In genomic region chrX:123803331-123803983, GRCh38 we compare ENCODE assay signal across 8 cellular contexts. TPM values are rescaled to one million over a fixed set of nuclear protein-coding genes. Genes with fewer than 3 reads are reported as not detected.
DNase-seq lines count a peak whose midpoint lies in the region; ATAC-seq and TF ChIP-seq lines count a peak whose summit lies in the region.

No MANE protein-coding gene starts in this region.

- peak overlapping the region in 8 of 10 donors; percentile 20 to 80 (median 54) for H3K4me3 Mint-ChIP-seq in naive thymus-derived CD8-positive, alpha-beta T cell
- H3K4me3 Mint-ChIP-seq in nephron progenitor cell, result no peak overlapping the region

- DNase-seq in DMS79 treated with DMSO at 0.1 percent for 48 hours (lab: John Stamatoyannopoulos, UW), result peak; percentile 85
- peak; percentile 92 for DNase-seq in LHCN-M2 (ENCODE audit: low read depth)
- peak; percentile 55 for DNase-seq in RWPE1 (ENCODE audit: low spot score)
- DNase-seq in dermis blood vessel endothelial cell, result peak; percentile 93
- DNase-seq in naive thymus-derived CD8-positive, alpha-beta T cell, result peak in 9 of 10 donors; percentile 2 to 68 (median 48)
- no peak for DNase-seq in nephron progenitor cell

- TF ChIP-seq CTCF in RWPE1 (conservative IDR thresholded peaks at IDR 0.05; ENCODE audit: low read depth) (no peak), nephron progenitor cell (IDR thresholded peaks at IDR 0.05) (no peak)

- H3K9me3 Mint-ChIP-seq in naive thymus-derived CD8-positive, alpha-beta T cell, result no peaks in the 10 kb centered on the region
- peaks cover 42% of the 10 kb centered on the region for H3K9me3 Mint-ChIP-seq in nephron progenitor cell

- ATAC-seq in GM21390 (IDR thresholded peaks at IDR 0.05; ENCODE audit: unreplicated experiment) (peak; percentile 62), HG03457 (IDR thresholded peaks at IDR 0.05; ENCODE audit: unreplicated experiment) (no peak)
- ATAC-seq in naive thymus-derived CD8-positive, alpha-beta T cell, result peak; percentile 97

- H3K27me3 Mint-ChIP-seq in naive thymus-derived CD8-positive, alpha-beta T cell, result no peaks in the 10 kb centered on the region
- peaks cover 8% of the 10 kb centered on the region for H3K27me3 Mint-ChIP-seq in nephron progenitor cell (ENCODE audit: low read depth, poor library complexity)

- POLR2A ChIA-PET in RWPE1 (lab: Yijun Ruan, JAX; ENCODE audit: low non-redundant PET), result no interaction called here
- POLR2A ChIA-PET in naive thymus-derived CD8-positive, alpha-beta T cell (lab: Charles Lee), result no interaction called here

- H3K4me1 Mint-ChIP-seq in naive thymus-derived CD8-positive, alpha-beta T cell, result peaks cover 5 to 10% (median 9%) of the 10 kb centered on the region in 4 donors
- H3K4me1 Mint-ChIP-seq in nephron progenitor cell, result peaks cover 24% of the 10 kb centered on the region

- H3K36me3 Mint-ChIP-seq in naive thymus-derived CD8-positive, alpha-beta T cell, result no peaks in the 10 kb centered on the region
- no peaks in the 10 kb centered on the region for H3K36me3 Mint-ChIP-seq in nephron progenitor cell (ENCODE audit: low read depth)

- H3K27ac ChIP-seq in RWPE1, result no peak overlapping the region

- CTCF ChIA-PET in RWPE1 (lab: Yijun Ruan, JAX), result no interaction called here

- H3K27ac Mint-ChIP-seq in naive thymus-derived CD8-positive, alpha-beta T cell, result peak overlapping the region; percentile 59 to 97 (median 93)
- no peak overlapping the region for H3K27ac Mint-ChIP-seq in nephron progenitor cell

RNA-seq across cellular contexts. Expression of gene XIAP, which starts 56.4 kb away (rescaled TPM):
- 30.5 and 37.6 TPM in 2 replicates for total RNA-seq in LHCN-M2 (2014; rRNA removed)
- 10.5 TPM for polyA plus RNA-seq in LHCN-M2 (2012)
- total RNA-seq in dermis blood vessel endothelial cell, result 41.5 and 50.1 TPM in 2 replicates
- total RNA-seq in naive thymus-derived CD8-positive, alpha-beta T cell, result 10 to 100 TPM; 46.4 to 47.6 TPM
- 1 to 10 TPM; 7.6 to 8.1 (median 8.0) TPM for polyA plus RNA-seq in naive thymus-derived CD8-positive, alpha-beta T cell
